13 cellular contexts compared by ENCODE assay signal in genomic region chr15:58556028-58556361, GRCh38.
"Had no signal": no experiment of that assay in that cellular context is flagged by ENCODE, and none has a peak within 500 bp of the region (broad histone marks: within the 10 kb centered on the region; RNA-seq: fewer than 3 reads in every experiment).

No MANE protein-coding gene starts in this region.

- DNase-seq: activated CD4-positive, alpha-beta T cell treated with anti-CD3 and anti-CD28 coated beads, Interleukin-2, amount 50 U/mL, for 4 hours; activated effector memory CD4-positive, alpha-beta T cell treated with anti-CD3 and anti-CD28 coated beads, Interleukin-2, amount 50 U/mL, for 16 hours; activated naive CD4-positive, alpha-beta T cell treated with anti-CD3 and anti-CD28 coated beads, Interleukin-2, amount 50 U/mL, for 16 hours; activated T-cell treated with anti-CD3 and anti-CD28 coated beads, Interleukin-2, amount 50 U/mL, for 72 hours; heart right ventricle; left ventricle myocardium inferior; mammary epithelial cell; ovary; stimulated activated naive CD4-positive, alpha-beta T cell; thyroid gland; uterus had no signal

- H3K36me3 ChIP-seq: ascending aorta, heart right ventricle, left ventricle myocardium inferior, ovary, thyroid gland, uterus had no signal

- H3K9me3 ChIP-seq: ascending aorta, heart right ventricle, left ventricle myocardium inferior, ovary, thyroid gland, uterus had no signal

- H3K4me1 ChIP-seq: uterus had no signal

- H3K27ac ChIP-seq: ascending aorta, coronary artery, heart right ventricle, left ventricle myocardium inferior, thyroid gland, uterus had no signal

- H3K4me3 ChIP-seq: ascending aorta, coronary artery, heart right ventricle, left ventricle myocardium inferior, ovary, thyroid gland, uterus had no signal

- H3K27me3 ChIP-seq: ascending aorta, heart right ventricle, ovary, thyroid gland, uterus had no signal
